8 cellular contexts compared by ENCODE assay signal in genomic region chr1:22704440-22705067, GRCh38. TPM values are rescaled to one million over a fixed set of nuclear protein-coding genes. Genes with fewer than 3 reads are reported as not detected.
DNase-seq lines count a peak whose midpoint lies in the region; ATAC-seq and TF ChIP-seq lines count a peak whose summit lies in the region.

No MANE protein-coding gene starts in this region.

- H3K27ac ChIP-seq in adrenal gland (no peak overlapping the region), left ventricle myocardium inferior (replicated peaks) (no peak overlapping the region), aorta (ENCODE audit: low read depth in 1 of 2, low read length in 2 of 2) (no peak overlapping the region)

- no peak overlapping the region for H3K27ac Mint-ChIP-seq in T-cell

- H3K36me3 ChIP-seq in adrenal gland (replicated peaks in 1 of 2): no peaks in the 10 kb centered on the region
- H3K36me3 ChIP-seq in left ventricle myocardium inferior: no peaks in the 10 kb centered on the region
- no peaks in the 10 kb centered on the region for H3K36me3 ChIP-seq in aorta (ENCODE audit: control insufficient read depth in 1 of 2, insufficient read depth in 2 of 2, low read length in 1 of 2)

- TF ChIP-seq POLR2A in adrenal gland (IDR thresholded peaks at IDR 0.05): no peak

- H3K4me3 ChIP-seq in adrenal gland (no peak overlapping the region), left ventricle myocardium inferior (no peak overlapping the region), aorta (ENCODE audit: low read length in 2 of 2) (no peak overlapping the region)

- no peak overlapping the region for H3K4me3 Mint-ChIP-seq in T-cell

- intact Hi-C loops in adrenal gland (cut with DNase I): loop anchor here in 1 of 2 donors (5.0 kb wide), 1 partner anchor 183 kb away; no protein-coding TSS in a partner anchor
- intact Hi-C loops in left ventricle myocardium inferior (cut with micrococcal nuclease): loop anchor here (10.0 kb wide), 1 partner anchor 180 kb away; no protein-coding TSS in a partner anchor
- intact Hi-C loops in aorta (cut with DNase I): loop anchor here (2.0 to 10.0 kb wide), 3 partner anchors 183 to 260 kb away; no protein-coding TSS in a partner anchor

- 53 to 62% (median 59%) methylated on average over 2 of the region's 2 CpGs for WGBS in adrenal gland, 4 donors
- 72 to 86% methylated on average over 2 of the region's 2 CpGs for WGBS in aorta, 2 donors

- H3K27me3 ChIP-seq in adrenal gland (no peaks in the 10 kb centered on the region), left ventricle myocardium inferior (ENCODE audit: low read depth) (peaks cover 16% of the 10 kb centered on the region), aorta (ENCODE audit: control insufficient read depth in 1 of 2, insufficient read depth in 2 of 2, low read length in 1 of 2) (no peaks in the 10 kb centered on the region)

- ATAC-seq in T-cell (replicated peaks in 1 of 4) (peak; percentile 36 to 93 (median 91)), aorta (ENCODE audit: low FRiP score) (peak; percentile 92)

- no peaks in the 10 kb centered on the region for H3K36me3 Mint-ChIP-seq in T-cell

- DNase-seq in NK-92 treated with Interleukin-12 subunit alpha and Interleukin-12 subunit beta, amount 100 ng/mL, for 24 hours (lab: John Stamatoyannopoulos, UW): peak; percentile 69
- no peak for DNase-seq in NK-92 (lab: John Stamatoyannopoulos, UW; ENCODE audit: unreplicated experiment)
- peak; percentile 68 for DNase-seq in NCI-H1105 (lab: John Stamatoyannopoulos, UW)
- DNase-seq in T-cell: peak; percentile 6 to 68 (median 55)
- DNase-seq in adrenal gland: peak; percentile 88 to 96 (median 93)
- DNase-seq in left ventricle myocardium inferior: peak; percentile 72
- DNase-seq in pulmonary artery endothelial cell (ENCODE audit: low read depth, low spot score): peak; percentile 43
- peak; percentile 90 to 91 for DNase-seq in aorta

- peaks cover 29 to 32% of the 10 kb centered on the region in 2 donors for H3K27me3 Mint-ChIP-seq in T-cell

- H3K4me1 ChIP-seq in adrenal gland (replicated peaks in 1 of 2): no peaks in the 10 kb centered on the region
- peaks cover under 1% of the 10 kb centered on the region for H3K4me1 ChIP-seq in left ventricle myocardium inferior
- no peaks in the 10 kb centered on the region for H3K4me1 ChIP-seq in aorta (ENCODE audit: control insufficient read depth in 1 of 2, insufficient read depth in 2 of 2, low read length in 2 of 2)

- CTCF ChIA-PET in T-cell (lab: Charles Lee): interaction anchor here (0.6 to 0.8 kb wide), 4 partner anchors 17 to 493 kb away, joined by 3 to 6 read pairs (median 4); no protein-coding TSS in a partner anchor

- TF ChIP-seq CTCF in adrenal gland (IDR thresholded peaks at IDR 0.05): peak; percentile 75 to 95 (median 90)
- peak; percentile 92 for TF ChIP-seq CTCF in left ventricle myocardium inferior (IDR thresholded peaks at IDR 0.05; ENCODE audit: borderline replicate concordance)

- POLR2A ChIA-PET in T-cell (lab: Charles Lee): no interaction called here

- H3K4me1 Mint-ChIP-seq in T-cell: no peaks in the 10 kb centered on the region

- no peaks in the 10 kb centered on the region for H3K9me3 Mint-ChIP-seq in T-cell

- H3K9me3 ChIP-seq in adrenal gland (replicated peaks in 1 of 3) (no peaks in the 10 kb centered on the region), left ventricle myocardium inferior (replicated peaks) (no peaks in the 10 kb centered on the region), aorta (ENCODE audit: control insufficient read depth, low read length) (no peaks in the 10 kb centered on the region)

RNA-seq across cellular contexts. Expression of gene EPHB2, which starts 6.1 kb away (rescaled TPM):
- total RNA-seq in T-cell (under 1 TPM in 3 of 5 donors, not detected in 2; 0.06 to 0.20 (median 0.12) TPM), adrenal gland (10 to 100 TPM in 1 of 8 donors, 1 to 10 TPM in 7; 2.5 to 10.3 (median 6.2) TPM), left ventricle myocardium inferior (2.0 TPM), pulmonary artery endothelial cell (62.0 and 88.5 TPM in 2 replicates), aorta (10 to 100 TPM in 1 of 2 donors, 1 to 10 TPM in 1; 5.5 to 16.6 TPM)
- polyA plus RNA-seq in adrenal gland (1 to 10 TPM in 1 of 3 donors, under 1 TPM in 2; 0.67 to 1.3 (median 0.84) TPM), aorta (under 1 TPM; 0.87 to 0.88 TPM)

RNA-seq across cellular contexts. Expression of gene C1QB, which starts 51.5 kb away (rescaled TPM):
- total RNA-seq in T-cell (1 to 10 TPM in 3 of 5 donors, not detected in 2; 1.1 to 1.3 (median 1.2) TPM), adrenal gland (1,000 to 10,000 TPM in 3 of 8 donors, 100 to 1,000 TPM in 5; 488 to 1,914 (median 786) TPM), left ventricle myocardium inferior (96.2 TPM), pulmonary artery endothelial cell (not detected in 2 replicates), aorta (100 to 1,000 TPM; 225 to 310 TPM)
- polyA plus RNA-seq in adrenal gland (100 to 1,000 TPM; 136 to 301 (median 206) TPM), aorta (100 to 1,000 TPM in 1 of 2 donors, 10 to 100 TPM in 1; 84.7 to 425 TPM)

Comparison
In these comparisons a context has a peak if more than half of its experiments do, and no peak if none do; other contexts are left out.
1. RNA of gene C1QB, which starts 51.5 kb away (total RNA-seq): 488 to 1,914 TPM in adrenal gland, 225 to 310 TPM in aorta and 96.2 TPM in left ventricle myocardium inferior (single experiment); 1.1 to 1.3 TPM in T-cell and not detected in pulmonary artery endothelial cell; every median in the first group is over 10 times any median in the second.